In the genomic region with DNA sequence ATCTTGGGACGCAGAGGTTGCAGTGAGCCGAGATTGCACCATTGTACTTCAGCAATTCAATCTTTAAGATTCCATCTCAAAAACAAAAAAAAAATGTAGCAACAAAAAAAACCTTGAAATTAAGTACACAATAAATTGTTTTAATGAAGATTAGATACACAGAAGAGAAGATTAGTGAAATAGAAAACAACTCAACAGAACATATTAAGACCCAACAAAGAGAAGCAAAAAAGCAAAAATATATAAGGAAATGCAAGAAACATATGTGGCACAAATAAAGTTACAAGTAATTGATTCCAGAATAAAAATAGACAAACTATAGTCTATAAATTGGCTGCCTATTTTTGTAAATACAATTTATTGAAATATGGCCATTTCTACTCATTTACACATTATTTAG, we compare ENCODE assay signal across 2 cellular contexts.
TF ChIP-seq lines count a peak whose summit lies in the region.

No MANE protein-coding gene starts in this region.

TF ChIP-seq in SK-N-SH treated with all-trans-retinoic acid at 6 μM for 48 hours, 23 proteins besides CTCF, POLR2A, EP300 and RAD21 (continued from another document):
- TF ChIP-seq POU6F1 (CRISPR knock-in tag; IDR thresholded peaks at IDR 0.05; ENCODE audit: borderline replicate concordance, low read depth) (no peak), ZC3H10 (CRISPR knock-in tag; IDR thresholded peaks at IDR 0.05) (no peak)
TF ChIP-seq in SK-N-SH treated with all-trans-retinoic acid at 6 μM for 48 hours: peak in this region for 1.

TF ChIP-seq in SK-N-SH, 30 proteins besides CTCF, POLR2A, EP300 and RAD21 (continued from another document):
- TF ChIP-seq SIN3A (IDR thresholded peaks at IDR 0.05; ENCODE audit: borderline replicate concordance, low read depth, low read length) (no peak), GABPA (IDR thresholded peaks at IDR 0.05; ENCODE audit: low read depth) (no peak), TAF1 (IDR thresholded peaks at IDR 0.05; ENCODE audit: borderline replicate concordance, low read depth, low read length) (no peak), FOXJ3 (CRISPR knock-in tag; IDR thresholded peaks at IDR 0.05) (no peak), POLR2AphosphoS5 (IDR thresholded peaks at IDR 0.05; ENCODE audit: low read depth, low read length) (no peak), MXI1 (IDR thresholded peaks at IDR 0.05; ENCODE audit: low read depth, low read length) (no peak), TCF12 (IDR thresholded peaks at IDR 0.05) (no peak), MEF2A (IDR thresholded peaks at IDR 0.05; ENCODE audit: borderline replicate concordance, low read depth) (no peak), RFX5 (IDR thresholded peaks at IDR 0.05; ENCODE audit: low read length) (no peak)
- TF ChIP-seq, protein P1, sequence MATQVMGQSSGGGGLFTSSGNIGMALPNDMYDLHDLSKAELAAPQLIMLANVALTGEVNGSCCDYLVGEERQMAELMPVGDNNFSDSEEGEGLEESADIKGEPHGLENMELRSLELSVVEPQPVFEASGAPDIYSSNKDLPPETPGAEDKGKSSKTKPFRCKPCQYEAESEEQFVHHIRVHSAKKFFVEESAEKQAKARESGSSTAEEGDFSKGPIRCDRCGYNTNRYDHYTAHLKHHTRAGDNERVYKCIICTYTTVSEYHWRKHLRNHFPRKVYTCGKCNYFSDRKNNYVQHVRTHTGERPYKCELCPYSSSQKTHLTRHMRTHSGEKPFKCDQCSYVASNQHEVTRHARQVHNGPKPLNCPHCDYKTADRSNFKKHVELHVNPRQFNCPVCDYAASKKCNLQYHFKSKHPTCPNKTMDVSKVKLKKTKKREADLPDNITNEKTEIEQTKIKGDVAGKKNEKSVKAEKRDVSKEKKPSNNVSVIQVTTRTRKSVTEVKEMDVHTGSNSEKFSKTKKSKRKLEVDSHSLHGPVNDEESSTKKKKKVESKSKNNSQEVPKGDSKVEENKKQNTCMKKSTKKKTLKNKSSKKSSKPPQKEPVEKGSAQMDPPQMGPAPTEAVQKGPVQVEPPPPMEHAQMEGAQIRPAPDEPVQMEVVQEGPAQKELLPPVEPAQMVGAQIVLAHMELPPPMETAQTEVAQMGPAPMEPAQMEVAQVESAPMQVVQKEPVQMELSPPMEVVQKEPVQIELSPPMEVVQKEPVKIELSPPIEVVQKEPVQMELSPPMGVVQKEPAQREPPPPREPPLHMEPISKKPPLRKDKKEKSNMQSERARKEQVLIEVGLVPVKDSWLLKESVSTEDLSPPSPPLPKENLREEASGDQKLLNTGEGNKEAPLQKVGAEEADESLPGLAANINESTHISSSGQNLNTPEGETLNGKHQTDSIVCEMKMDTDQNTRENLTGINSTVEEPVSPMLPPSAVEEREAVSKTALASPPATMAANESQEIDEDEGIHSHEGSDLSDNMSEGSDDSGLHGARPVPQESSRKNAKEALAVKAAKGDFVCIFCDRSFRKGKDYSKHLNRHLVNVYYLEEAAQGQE (IDR thresholded peaks at IDR 0.05; ENCODE audit: low read depth, low read length), result no peak
TF ChIP-seq in SK-N-SH: peak in this region for 0.
